19 cellular contexts compared by ENCODE assay signal in genomic region chr4:8702516-8703400, GRCh38.
"Had no signal": no experiment of that assay in that cellular context is flagged by ENCODE, and none has a peak within 500 bp of the region (broad histone marks: within the 10 kb centered on the region; RNA-seq: fewer than 3 reads in every experiment).

No MANE protein-coding gene starts in this region.

- H3K4me3 ChIP-seq: gastrocnemius medialis, mucosa of descending colon, ovary had no signal

- H3K4me3 Mint-ChIP-seq: naive B cell, neural crest cell, T-cell had no signal

- H3K27ac ChIP-seq: brain microvascular endothelial cell, gastrocnemius medialis, ovary had no signal

- H3K9me3 Mint-ChIP-seq: neural crest cell, T-cell had no signal

- ATAC-seq: activated CD4-positive, CD25-positive, alpha-beta regulatory T cell treated with anti-CD3 and anti-CD28 coated beads, Interleukin-2, amount 50 U/mL, for 24 hours; esophagus mucosa; gastrocnemius medialis; left ventricle myocardium superior; mucosa of descending colon; SK-N-SH treated with all-trans-retinoic acid at 6 μM for 48 hours; T-cell had no signal

- H3K36me3 Mint-ChIP-seq: naive B cell, T-cell had no signal

- H3K27me3 ChIP-seq: ovary had no signal

- H3K4me1 ChIP-seq: gastrocnemius medialis had no signal

- H3K4me1 Mint-ChIP-seq: naive B cell, T-cell had no signal

- H3K27ac Mint-ChIP-seq: naive B cell, T-cell had no signal

- DNase-seq: activated CD4-positive, alpha-beta T cell treated with anti-CD3 and anti-CD28 coated beads, Interleukin-2, amount 50 U/mL, for 1 hour; activated naive CD4-positive, alpha-beta T cell treated with anti-CD3 and anti-CD28 coated beads, Interleukin-2, amount 50 U/mL, for 16 hours; brain microvascular endothelial cell; cortex of kidney; effector CD4-positive, alpha-beta T cell; left ventricle myocardium superior; naive B cell; stimulated activated naive CD4-positive, alpha-beta T cell treated with Interleukin-2 at 50 U/mL for 16 hours; substantia nigra; T1000; trophoblast cell had no signal

- H3K36me3 ChIP-seq: brain microvascular endothelial cell, gastrocnemius medialis, ovary had no signal

- H3K9me3 ChIP-seq: gastrocnemius medialis, mucosa of descending colon, ovary had no signal
